19 cellular contexts compared by ENCODE assay signal in the genomic region with DNA sequence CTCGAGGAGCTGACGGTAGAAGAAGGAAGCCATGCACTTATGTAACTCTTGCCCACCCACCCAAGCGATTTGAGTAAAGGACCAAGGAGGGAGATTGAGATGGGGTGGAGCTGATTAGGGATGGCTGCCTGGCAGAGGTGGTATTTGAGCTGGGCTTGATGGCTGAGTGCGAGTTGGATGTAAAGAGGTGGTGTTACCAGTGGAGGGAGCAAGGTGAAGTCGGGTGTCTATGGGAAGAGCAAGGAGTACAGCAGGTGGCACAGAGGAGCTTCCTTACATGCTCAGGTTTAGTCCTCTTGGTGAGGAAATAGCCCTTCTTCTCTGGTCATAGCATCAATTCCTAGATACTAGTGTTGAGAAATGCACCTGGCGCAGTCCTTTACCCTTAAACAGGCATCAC.
"Had no signal": no experiment of that assay in that cellular context is flagged by ENCODE, and none has a peak within 500 bp of the region (broad histone marks: within the 10 kb centered on the region; RNA-seq: fewer than 3 reads in every experiment).

No MANE protein-coding gene starts in this region.

- DNase-seq: activated CD4-positive, alpha-beta memory T cell treated with anti-CD3 and anti-CD28 coated beads for 36 hours; activated effector memory CD4-positive, alpha-beta T cell treated with anti-CD3 and anti-CD28 coated beads, Interleukin-2, amount 50 U/mL, for 16 hours; activated T-cell treated with anti-CD3 and anti-CD28 coated beads, Interleukin-2, amount 50 U/mL, for 24 hours; caudate nucleus; hypothalamus; left cardiac atrium; lower lobe of right lung; nephron progenitor cell; right lobe of liver; stimulated activated CD4-positive, alpha-beta T cell treated with anti-CD3 and anti-CD28 coated beads, Interleukin-4, amount 100 ng/mL, for 4 hours; stimulated activated CD8-positive, alpha-beta memory T cell treated with anti-CD3 and anti-CD28 coated beads, Interleukin-4, amount 100 ng/mL, for 48 hours; stimulated activated naive CD4-positive, alpha-beta T cell treated with Interleukin-2 at 50 U/mL for 16 hours; substantia nigra; T-helper 9 cell had no signal

- H3K36me3 ChIP-seq: esophagus muscularis mucosa, lower lobe of right lung, right lobe of liver had no signal

- H3K4me1 Mint-ChIP-seq: mesothelial cell of epicardium, nephron progenitor cell had no signal

- H3K27ac ChIP-seq: esophagus muscularis mucosa, lower lobe of right lung, right lobe of liver had no signal

- H3K27ac Mint-ChIP-seq: activated CD4-positive, alpha-beta memory T cell treated with anti-CD3 and anti-CD28 coated beads for 36 hours; activated naive CD4-positive, alpha-beta T cell treated with anti-CD3 and anti-CD28 coated beads, Interleukin-2, amount 50 U/mL, for 72 hours; activated T-cell treated with anti-CD3 and anti-CD28 coated beads, Interleukin-2, amount 50 U/mL, for 24 hours; mesothelial cell of epicardium; nephron progenitor cell; type B pancreatic cell had no signal

- H3K4me2 ChIP-seq: smooth muscle cell had no signal

- H3K4me3 Mint-ChIP-seq: activated CD4-positive, alpha-beta memory T cell treated with anti-CD3 and anti-CD28 coated beads for 36 hours; activated T-cell treated with anti-CD3 and anti-CD28 coated beads, Interleukin-2, amount 50 U/mL, for 24 hours; mesothelial cell of epicardium; nephron progenitor cell; type B pancreatic cell had no signal

- H3K4me3 ChIP-seq: esophagus muscularis mucosa, lower lobe of right lung, right lobe of liver, smooth muscle cell had no signal

- H3K9me3 ChIP-seq: esophagus muscularis mucosa, lower lobe of right lung, right lobe of liver had no signal

- H3K4me1 ChIP-seq: esophagus muscularis mucosa, lower lobe of right lung, right lobe of liver had no signal

- H3K9me3 Mint-ChIP-seq: activated CD4-positive, alpha-beta memory T cell treated with anti-CD3 and anti-CD28 coated beads for 36 hours; activated T-cell treated with anti-CD3 and anti-CD28 coated beads, Interleukin-2, amount 50 U/mL, for 24 hours; mesothelial cell of epicardium; type B pancreatic cell had no signal

- H3K36me3 Mint-ChIP-seq: activated CD4-positive, alpha-beta memory T cell treated with anti-CD3 and anti-CD28 coated beads for 36 hours; activated naive CD4-positive, alpha-beta T cell treated with anti-CD3 and anti-CD28 coated beads, Interleukin-2, amount 50 U/mL, for 72 hours; mesothelial cell of epicardium; type B pancreatic cell had no signal

- H3K27me3 ChIP-seq: right lobe of liver had no signal
